In the genomic region with DNA sequence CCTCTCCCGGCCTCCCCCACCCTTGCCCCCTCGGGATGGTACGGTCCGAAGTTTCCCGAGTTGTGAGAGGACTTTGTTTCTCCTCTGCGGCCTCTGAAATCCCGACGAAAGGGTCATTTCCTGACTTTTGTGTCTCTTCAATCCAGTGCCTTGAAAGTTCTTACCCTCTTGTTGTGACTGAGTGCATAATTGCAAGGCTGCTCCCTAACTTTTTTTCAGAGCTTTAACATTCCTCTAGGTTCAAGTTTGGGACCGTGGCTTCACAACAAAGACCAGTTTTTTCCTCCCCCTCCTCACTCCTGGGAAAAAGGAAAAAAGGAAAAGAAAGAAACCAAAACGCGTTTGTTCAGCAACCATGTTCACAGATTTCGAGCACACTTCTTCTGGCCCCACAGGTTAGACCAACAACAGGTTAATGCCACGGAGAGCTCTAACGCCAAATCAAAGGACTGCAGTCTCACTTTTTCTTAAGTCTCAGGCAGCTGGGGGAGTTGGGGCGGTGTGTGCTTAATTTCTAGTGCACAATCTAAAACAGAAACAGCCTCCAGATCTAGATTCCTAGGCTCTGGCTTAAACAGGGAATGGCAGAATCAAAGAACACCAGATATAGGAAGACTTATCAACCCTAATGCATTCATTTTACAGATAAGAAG, we compare ENCODE assay signal across 8 cellular contexts.
DNase-seq lines count a peak whose midpoint lies in the region; ATAC-seq and TF ChIP-seq lines count a peak whose summit lies in the region.

No MANE protein-coding gene starts in this region.

- no peak overlapping the region for H3K27ac Mint-ChIP-seq in activated naive CD4-positive, alpha-beta T cell treated with anti-CD3 and anti-CD28 coated beads, Interleukin-2, amount 50 U/mL, for 72 hours

- intact Hi-C loops in body of pancreas (cut with DNase I): no loop called here
- intact Hi-C loops in left colon (cut with DNase I, micrococcal nuclease): loop anchor here in 1 of 2 donors (5.0 to 10.0 kb wide), 2 partner anchors 54 to 181 kb away; partner anchors contain the start of gene SPRED1

- 19 to 23% methylated on average over 15 of the region's 15 CpGs for WGBS in body of pancreas, 2 donors
- 63% methylated on average over 15 of the region's 15 CpGs for WGBS in thymus

- H3K4me1 ChIP-seq in body of pancreas (peaks cover 23% of the 10 kb centered on the region), thymus (ENCODE audit: control insufficient read depth, insufficient read depth, low read length) (peaks cover 8% of the 10 kb centered on the region)

- H3K36me3 ChIP-seq in body of pancreas (replicated peaks in 1 of 2; ENCODE audit: insufficient read depth in 1 of 2, low read depth in 2 of 2) (no peaks in the 10 kb centered on the region), thymus (ENCODE audit: control insufficient read depth, insufficient read depth) (no peaks in the 10 kb centered on the region)

- H3K4me3 ChIP-seq in body of pancreas (peak overlapping the region in 1 of 2 donors; percentile 18), thymus (ENCODE audit: low read length) (peak overlapping the region; percentile 49)

- no peaks in the 10 kb centered on the region for H3K9me3 Mint-ChIP-seq in activated naive CD4-positive, alpha-beta T cell treated with anti-CD3 and anti-CD28 coated beads, Interleukin-2, amount 50 U/mL, for 72 hours

- H3K27ac ChIP-seq in body of pancreas (peak overlapping the region; percentile 70 to 87 (median 80)), thymus (ENCODE audit: low read depth) (peak overlapping the region; percentile 68)

- peaks cover 0 to 8% of the 10 kb centered on the region in 2 donors for H3K36me3 Mint-ChIP-seq in activated naive CD4-positive, alpha-beta T cell treated with anti-CD3 and anti-CD28 coated beads, Interleukin-2, amount 50 U/mL, for 72 hours

- TF ChIP-seq POLR2A in body of pancreas (IDR thresholded peaks at IDR 0.05): no peak

- ATAC-seq in body of pancreas (peak; percentile 33), left colon (peak; percentile 15), HG03097 (IDR thresholded peaks at IDR 0.05; ENCODE audit: low FRiP score, unreplicated experiment) (no peak)
- ATAC-seq in activated naive CD4-positive, alpha-beta T cell treated with anti-CD3 and anti-CD28 coated beads, Interleukin-2, amount 50 U/mL, for 72 hours: no peak

- H3K9me3 ChIP-seq in body of pancreas (no peaks in the 10 kb centered on the region), thymus (ENCODE audit: control insufficient read depth) (no peaks in the 10 kb centered on the region)

- no peak for TF ChIP-seq CTCF in body of pancreas (IDR thresholded peaks at IDR 0.05)

- DNase-seq in NCI-H510A treated with DMSO at 0.1 percent for 48 hours (lab: John Stamatoyannopoulos, UW) (peak; percentile 14), NCI-H510A (lab: John Stamatoyannopoulos, UW) (no peak), body of pancreas (no peak), left colon (peak; percentile 51 to 61)
- no peak for DNase-seq in stimulated activated CD4-positive, alpha-beta T cell treated with anti-CD3 and anti-CD28 coated beads, Interleukin-2, amount 100 ng/mL, for 48 hours
- no peak for DNase-seq in activated naive CD4-positive, alpha-beta T cell treated with anti-CD3 and anti-CD28 coated beads, Interleukin-2, amount 50 U/mL, for 72 hours (ENCODE audit: low spot score in 2 of 2)

- H3K27me3 ChIP-seq in body of pancreas (no peaks in the 10 kb centered on the region), thymus (ENCODE audit: control insufficient read depth, insufficient read depth) (peaks cover 4% of the 10 kb centered on the region)

Comparison
In these comparisons a context has a peak if more than half of its experiments do, and no peak if none do; other contexts are left out.
1. DNase-seq: peak in NCI-H510A treated with DMSO at 0.1 percent for 48 hours (single experiment) and left colon (2 of 2); none in NCI-H510A (single experiment), body of pancreas (0 of 4), stimulated activated CD4-positive, alpha-beta T cell treated with anti-CD3 and anti-CD28 coated beads, Interleukin-2, amount 100 ng/mL, for 48 hours (0 of 2) and activated naive CD4-positive, alpha-beta T cell treated with anti-CD3 and anti-CD28 coated beads, Interleukin-2, amount 50 U/mL, for 72 hours (0 of 2).
2. ATAC-seq: peak in body of pancreas (single experiment) and left colon (single experiment); none in HG03097 (single experiment) and activated naive CD4-positive, alpha-beta T cell treated with anti-CD3 and anti-CD28 coated beads, Interleukin-2, amount 50 U/mL, for 72 hours (0 of 2).